In the genomic region with DNA sequence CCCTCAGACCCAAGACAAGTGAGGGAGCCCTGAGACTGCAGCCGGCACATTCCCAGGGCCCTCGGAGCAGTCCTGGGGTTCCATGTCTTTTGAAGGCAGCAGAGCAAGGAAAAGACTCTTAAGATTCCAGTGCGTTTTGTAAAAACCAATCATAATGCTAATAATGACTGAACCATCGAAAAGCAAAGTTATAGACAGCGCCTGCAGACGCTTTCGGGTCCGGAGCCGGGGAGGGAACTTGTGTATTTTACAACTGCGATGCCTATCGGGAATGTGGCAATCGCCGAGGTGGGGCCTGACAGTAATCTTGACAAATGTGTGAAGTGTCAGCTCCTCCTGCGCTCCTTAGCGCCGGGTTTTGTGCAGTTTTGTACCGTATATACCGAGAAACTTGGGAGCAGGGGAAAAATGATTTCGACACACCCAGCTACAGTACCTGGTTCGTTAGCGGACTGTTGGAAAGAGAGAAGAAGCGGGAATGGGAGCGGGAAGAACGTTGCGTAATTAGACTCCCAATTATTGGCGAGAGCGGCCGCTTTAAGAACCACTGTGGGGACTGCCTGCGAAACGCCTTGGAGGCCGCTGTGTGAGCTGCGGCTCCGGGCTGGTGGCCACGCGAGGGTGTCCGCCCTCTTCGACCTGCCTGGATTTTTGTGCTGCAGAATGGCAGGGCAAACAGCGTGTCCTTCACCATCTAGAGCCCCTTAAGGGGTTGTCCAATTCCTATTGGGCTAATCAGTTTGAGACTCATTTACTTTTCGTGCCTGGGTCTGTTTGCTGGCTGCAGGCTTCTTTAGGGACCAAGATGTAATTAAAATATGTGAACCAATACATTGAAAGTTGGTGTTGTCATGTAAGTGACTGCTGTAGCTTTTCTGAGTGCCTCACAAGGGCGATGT, we compare ENCODE assay signal across 8 cellular contexts. TPM values are rescaled to one million over a fixed set of nuclear protein-coding genes. Genes with fewer than 3 reads are reported as not detected.
DNase-seq lines count a peak whose midpoint lies in the region; ATAC-seq and TF ChIP-seq lines count a peak whose summit lies in the region.

No MANE protein-coding gene starts in this region.

- peaks cover 0 to 11% (median 3%) of the 10 kb centered on the region in 5 experiments for H3K9me3 Mint-ChIP-seq in brain

- H3K79me2 ChIP-seq in OCI-LY7 (ENCODE audit: insufficient read depth, low read depth, low read length), result no peaks in the 10 kb centered on the region

- peaks cover 23% of the 10 kb centered on the region for H3K4me1 ChIP-seq in iPS-18a (ENCODE audit: control insufficient read depth, low read depth, low read length)
- no peaks in the 10 kb centered on the region for H3K4me1 ChIP-seq in OCI-LY7 (ENCODE audit: insufficient read depth, low read length, poor library complexity, severe bottlenecking)

- H3K4me1 Mint-ChIP-seq in brain, result peaks cover 26% of the 10 kb centered on the region

- peak overlapping the region in 2 of 5 experiments; percentile 27 to 56 for H3K27ac Mint-ChIP-seq in brain

- H3K36me3 ChIP-seq in iPS-18a (ENCODE audit: control insufficient read depth, low read depth, low read length) (no peaks in the 10 kb centered on the region), OCI-LY7 (ENCODE audit: insufficient read depth, low read length) (no peaks in the 10 kb centered on the region)

- H3K9me2 ChIP-seq in OCI-LY7 (ENCODE audit: insufficient read depth, low read length), result no peaks in the 10 kb centered on the region

- H3K36me3 Mint-ChIP-seq in brain, result no peaks in the 10 kb centered on the region

- intact Hi-C loops in sciatic nerve (cut with DNase I) (loop anchor here (5.0 kb wide), 1 partner anchor 38 kb away; no protein-coding TSS in a partner anchor), OCI-LY7 (cut with micrococcal nuclease; ENCODE audit: unreplicated experiment) (no loop called here)

- H3K27ac ChIP-seq in iPS-18a (ENCODE audit: low read length) (no peak overlapping the region), OCI-LY7 (ENCODE audit: low read depth, low read length, poor library complexity, severe bottlenecking) (no peak overlapping the region)

- no TSS peak for BruUV-seq in OCI-LY7 (replicated peaks; lab: Mats Ljungman, UMichigan)

- H3K4me3 ChIP-seq in iPS-18a (ENCODE audit: low read length) (peak overlapping the region; percentile 68), OCI-LY7 (ENCODE audit: low read depth, low read length, poor library complexity, severe bottlenecking) (no peak overlapping the region)

- peaks cover 88% of the 10 kb centered on the region for H3K27me3 ChIP-seq in iPS-18a (ENCODE audit: control insufficient read depth, insufficient read depth, low read length)

- H3K9me3 ChIP-seq in iPS-18a (ENCODE audit: control insufficient read depth, low read depth, low read length), result no peaks in the 10 kb centered on the region
- H3K9me3 ChIP-seq in OCI-LY7 (ENCODE audit: low read length), result no peaks in the 10 kb centered on the region

- peak overlapping the region; percentile 85 to 87 (median 86) for H3K4me3 Mint-ChIP-seq in brain

- TF ChIP-seq CTCF in brain (conservative IDR thresholded peaks at IDR 0.05), result no peak
- no peak for TF ChIP-seq CTCF in OCI-LY7 (conservative IDR thresholded peaks at IDR 0.05; ENCODE audit: low read length)

- DNase-seq in NCI-H1105 treated with DMSO at 0.1 percent for 48 hours (lab: John Stamatoyannopoulos, UW) (peak; percentile 52), NCI-H1105 (lab: John Stamatoyannopoulos, UW) (no peak), NCI-H748 (lab: John Stamatoyannopoulos, UW; ENCODE audit: unreplicated experiment) (peak; percentile 69), sciatic nerve (ENCODE audit: low spot score) (peak; percentile 73), OCI-LY7 (ENCODE audit: low spot score) (no peak)

- CTCF ChIA-PET in OCI-LY7 (lab: Charles Lee; ENCODE audit: unreplicated experiment), result no interaction called here

- no peak overlapping the region for H3K4me2 ChIP-seq in OCI-LY7 (ENCODE audit: low read length)

- peak; percentile 41 for ATAC-seq in sciatic nerve
- ATAC-seq in HG03095 (IDR thresholded peaks at IDR 0.05; ENCODE audit: unreplicated experiment), result no peak

- H3K27me3 Mint-ChIP-seq in brain, result peaks cover 99% of the 10 kb centered on the region

- POLR2A ChIA-PET in OCI-LY7 (lab: Charles Lee), result no interaction called here

- H3K9ac ChIP-seq in iPS-18a (ENCODE audit: low read length), result no peak overlapping the region

- no peak overlapping the region for H2AFZ ChIP-seq in OCI-LY7 (ENCODE audit: low read length)

- no peaks in the 10 kb centered on the region for H4K20me1 ChIP-seq in OCI-LY7 (ENCODE audit: insufficient read depth, low read length)

RNA-seq across cellular contexts. Expression of a gene that starts 2.4 kb away (rescaled TPM):
- polyA plus RNA-seq in brain (ENCODE audit: insufficient read depth, low read depth, low replicate concordance), result 80.4 TPM
- 270 TPM for total RNA-seq in sciatic nerve
- total RNA-seq in OCI-LY7 (2014; rRNA removed; shearing (Covaris generic)), result not detected in 2 replicates
- 0.74 TPM in 1 of 2 replicates, not detected in the other for total RNA-seq in OCI-LY7 (2022)

Comparison
In these comparisons a context has a peak if more than half of its experiments do, and no peak if none do; other contexts are left out.
1. DNase-seq: peak in NCI-H1105 treated with DMSO at 0.1 percent for 48 hours (single experiment), NCI-H748 (single experiment) and sciatic nerve (single experiment); none in NCI-H1105 (single experiment) and OCI-LY7 (single experiment).
2. RNA of a gene that starts 2.4 kb away (total RNA-seq): 270 TPM in sciatic nerve (single experiment); 0.74 TPM in OCI-LY7; every median in the first group is over 100 times any median in the second.